ENCODE assay signal across 30 cellular contexts in the genomic region with DNA sequence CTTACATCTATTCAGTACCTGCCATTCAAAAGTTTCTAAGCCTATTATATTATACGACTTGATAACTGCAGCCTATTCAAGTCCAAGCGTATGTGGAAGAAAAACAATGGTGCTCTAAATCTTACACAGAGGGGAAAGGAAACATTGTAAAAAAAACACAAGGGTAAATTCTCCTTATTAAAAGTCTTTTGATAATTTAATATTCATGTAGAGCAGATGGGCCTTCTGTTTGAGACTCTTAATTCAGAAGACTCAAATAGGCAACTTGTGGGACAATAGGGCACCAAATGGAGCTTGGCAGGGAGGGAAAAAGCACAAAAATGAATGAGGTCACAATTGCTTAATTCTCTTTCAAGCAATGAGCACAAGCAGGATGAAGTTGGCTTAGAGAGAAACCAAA.
"Had no signal": no experiment of that assay in that cellular context is flagged by ENCODE, and none has a peak within 500 bp of the region (broad histone marks: within the 10 kb centered on the region; RNA-seq: fewer than 3 reads in every experiment).

No MANE protein-coding gene starts in this region.

- H3K27ac Mint-ChIP-seq: activated B cell treated with CpG ODN at 0.5 μM for 24 hours; activated CD8-positive, alpha-beta memory T cell treated with anti-CD3 and anti-CD28 coated beads, Interleukin-2, amount 10 ng/mL, durations not matched to agents 7 days and 5 days; activated CD8-positive, alpha-beta T cell treated with anti-CD3 and anti-CD28 coated beads, Interleukin-2, amount 10 ng/mL, durations not matched to agents 7 days and 5 days; activated T-helper 2 cell treated with anti-CD3 and anti-CD28 coated beads, Interferon-gamma antibody, Interleukin-2, Interleukin-4, amounts not matched to agents 10 μg/mL and 5 μg/mL and 100 μg/mL, durations not matched to agents 14 hours and 24 hours and 36 hours; effector memory CD8-positive, alpha-beta T cell; immature natural killer cell; mesothelial cell of epicardium; stimulated activated naive B cell treated with anti-CD40 and anti-IgM and Interleukin-4, amounts not matched to agents 10 μg/mL and 1 μg/mL and 100 μg/mL, for 72 hours had no signal

- H3K36me3 ChIP-seq: adrenal gland, cardiac muscle cell, heart left ventricle, suprapubic skin, tibial artery, upper lobe of right lung had no signal

- H3K27me3 ChIP-seq: adrenal gland, body of pancreas, cardiac muscle cell, heart left ventricle, suprapubic skin, tibial artery, upper lobe of right lung had no signal

- ATAC-seq: activated CD8-positive, alpha-beta memory T cell treated with anti-CD3 and anti-CD28 coated beads, Interleukin-2, amount 10 ng/mL, durations not matched to agents 7 days and 5 days; activated CD8-positive, alpha-beta T cell treated with anti-CD3 and anti-CD28 coated beads, Interleukin-2, amount 10 ng/mL, durations not matched to agents 7 days and 5 days; activated naive CD4-positive, alpha-beta T cell treated with anti-CD3 and anti-CD28 coated beads, Interleukin-2, amount 50 U/mL, for 72 hours; body of pancreas; effector memory CD8-positive, alpha-beta T cell; heart left ventricle; left colon; naive thymus-derived CD4-positive, alpha-beta T cell; right cardiac atrium; stimulated activated naive B cell treated with anti-CD40 and anti-IgM and Interleukin-4, amounts not matched to agents 10 μg/mL and 1 μg/mL and 100 μg/mL, for 72 hours; upper lobe of right lung had no signal

- H3K9me3 ChIP-seq: adrenal gland, body of pancreas, heart left ventricle, suprapubic skin, tibial artery, upper lobe of right lung had no signal

- H3K4me3 ChIP-seq: adrenal gland, body of pancreas, cardiac muscle cell, heart left ventricle, suprapubic skin, tibial artery, upper lobe of right lung had no signal

- H3K27me3 Mint-ChIP-seq: activated B cell treated with CpG ODN at 0.5 μM for 24 hours; activated CD8-positive, alpha-beta memory T cell treated with anti-CD3 and anti-CD28 coated beads, Interleukin-2, amount 10 ng/mL, durations not matched to agents 7 days and 5 days; effector memory CD8-positive, alpha-beta T cell; naive thymus-derived CD4-positive, alpha-beta T cell; stimulated activated naive B cell treated with anti-CD40 and anti-IgM and Interleukin-4, amounts not matched to agents 10 μg/mL and 1 μg/mL and 100 μg/mL, for 72 hours had no signal

- H3K36me3 Mint-ChIP-seq: activated naive CD4-positive, alpha-beta T cell treated with anti-CD3 and anti-CD28 coated beads, Interleukin-2, amount 50 U/mL, for 72 hours; immature natural killer cell; mesothelial cell of epicardium; stimulated activated naive B cell treated with anti-CD40 and anti-IgM and Interleukin-4, amounts not matched to agents 10 μg/mL and 1 μg/mL and 100 μg/mL, for 72 hours had no signal

- H3K4me1 Mint-ChIP-seq: activated B cell treated with CpG ODN at 0.5 μM for 24 hours; immature natural killer cell; stimulated activated naive B cell treated with anti-CD40 and anti-IgM and Interleukin-4, amounts not matched to agents 10 μg/mL and 1 μg/mL and 100 μg/mL, for 72 hours had no signal

- H3K4me1 ChIP-seq: adrenal gland, body of pancreas, heart left ventricle, suprapubic skin, tibial artery, upper lobe of right lung had no signal

- H3K4me3 Mint-ChIP-seq: activated B cell treated with CpG ODN at 0.5 μM for 24 hours; activated CD8-positive, alpha-beta memory T cell treated with anti-CD3 and anti-CD28 coated beads, Interleukin-2, amount 10 ng/mL, durations not matched to agents 7 days and 5 days; activated CD8-positive, alpha-beta T cell treated with anti-CD3 and anti-CD28 coated beads, Interleukin-2, amount 10 ng/mL, durations not matched to agents 7 days and 5 days; effector memory CD8-positive, alpha-beta T cell; immature natural killer cell; mesothelial cell of epicardium; naive thymus-derived CD4-positive, alpha-beta T cell; stimulated activated naive B cell treated with anti-CD40 and anti-IgM and Interleukin-4, amounts not matched to agents 10 μg/mL and 1 μg/mL and 100 μg/mL, for 72 hours had no signal

- H3K9me3 Mint-ChIP-seq: activated B cell treated with CpG ODN at 0.5 μM for 24 hours; activated naive CD4-positive, alpha-beta T cell treated with anti-CD3 and anti-CD28 coated beads, Interleukin-2, amount 50 U/mL, for 72 hours; activated T-helper 2 cell treated with anti-CD3 and anti-CD28 coated beads, Interferon-gamma antibody, Interleukin-2, Interleukin-4, amounts not matched to agents 10 μg/mL and 5 μg/mL and 100 μg/mL, durations not matched to agents 14 hours and 24 hours and 36 hours; effector memory CD8-positive, alpha-beta T cell; mesothelial cell of epicardium; stimulated activated naive B cell treated with anti-CD40 and anti-IgM and Interleukin-4, amounts not matched to agents 10 μg/mL and 1 μg/mL and 100 μg/mL, for 72 hours had no signal

- H3K27ac ChIP-seq: adrenal gland, body of pancreas, cardiac muscle cell, heart left ventricle, suprapubic skin, tibial artery, upper lobe of right lung had no signal

- DNase-seq: activated B cell treated with CpG ODN at 0.5 μM for 24 hours; activated CD4-positive, alpha-beta T cell treated with anti-CD3 and anti-CD28 coated beads, Interleukin-2, amount 50 U/mL, for 1 hour; activated CD8-positive, alpha-beta memory T cell treated with anti-CD3 and anti-CD28 coated beads, Interleukin-2, amount 10 ng/mL, durations not matched to agents 7 days and 5 days; activated CD8-positive, alpha-beta T cell treated with anti-CD3 and anti-CD28 coated beads, Interleukin-2, amount 10 ng/mL, durations not matched to agents 7 days and 5 days; activated naive CD4-positive, alpha-beta T cell; activated T-cell treated with anti-CD3 and anti-CD28 coated beads, Interleukin-2, amount 50 U/mL, for 48 hours; adrenal gland; aorta; body of pancreas; cortex of kidney; effector memory CD8-positive, alpha-beta T cell; heart left ventricle; hypothalamus; immature natural killer cell; kidney; left colon; mammary epithelial cell; naive thymus-derived CD4-positive, alpha-beta T cell; right cardiac atrium; stimulated activated CD4-positive, alpha-beta T cell treated with anti-CD3 and anti-CD28 coated beads, Interleukin-15, amount 100 ng/mL, for 24 hours; stimulated activated CD4-positive, alpha-beta T cell treated with anti-CD3 and anti-CD28 coated beads, Interleukin-2, amount 100 ng/mL, for 24 hours; stimulated activated naive B cell treated with anti-CD40 and anti-IgM and Interleukin-4, amounts not matched to agents 10 μg/mL and 1 μg/mL and 100 μg/mL, for 72 hours; T-helper 2 cell; tibial artery; upper lobe of right lung had no signal
